1 cellular context compared by ENCODE assay signal in the genomic region with DNA sequence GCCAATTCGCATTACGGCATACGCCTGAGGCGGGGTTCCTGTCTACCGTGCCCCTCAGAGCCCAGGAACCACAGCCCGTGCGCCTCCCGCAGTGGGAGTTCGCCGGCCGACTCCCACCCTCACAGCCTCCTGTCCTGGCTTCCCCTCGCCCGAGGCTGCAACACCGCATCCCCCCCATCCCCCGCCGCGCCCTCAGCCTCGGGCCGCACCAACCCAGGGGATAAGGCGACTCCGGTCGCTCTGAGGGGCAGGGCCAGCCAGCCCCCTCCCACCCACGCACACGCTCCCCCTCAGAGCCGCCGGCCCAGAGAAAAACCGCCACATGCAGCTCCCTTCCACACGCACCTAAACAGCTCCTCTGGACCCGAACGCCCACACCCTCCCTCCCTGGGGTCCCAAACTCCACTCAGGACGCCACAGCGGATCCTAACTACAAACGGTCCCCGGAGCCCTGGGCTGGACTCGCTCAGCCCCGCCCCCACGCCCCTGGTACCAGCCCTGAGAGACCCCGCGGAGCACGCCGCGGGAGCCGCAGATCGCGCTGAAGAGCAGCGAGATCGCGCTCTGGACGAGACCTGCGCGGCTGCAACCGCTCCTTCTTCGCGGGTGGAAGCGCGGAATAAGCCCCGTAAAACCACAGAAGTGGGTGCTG.
TF ChIP-seq lines count a peak whose summit lies in the region.

A gene with protein sequence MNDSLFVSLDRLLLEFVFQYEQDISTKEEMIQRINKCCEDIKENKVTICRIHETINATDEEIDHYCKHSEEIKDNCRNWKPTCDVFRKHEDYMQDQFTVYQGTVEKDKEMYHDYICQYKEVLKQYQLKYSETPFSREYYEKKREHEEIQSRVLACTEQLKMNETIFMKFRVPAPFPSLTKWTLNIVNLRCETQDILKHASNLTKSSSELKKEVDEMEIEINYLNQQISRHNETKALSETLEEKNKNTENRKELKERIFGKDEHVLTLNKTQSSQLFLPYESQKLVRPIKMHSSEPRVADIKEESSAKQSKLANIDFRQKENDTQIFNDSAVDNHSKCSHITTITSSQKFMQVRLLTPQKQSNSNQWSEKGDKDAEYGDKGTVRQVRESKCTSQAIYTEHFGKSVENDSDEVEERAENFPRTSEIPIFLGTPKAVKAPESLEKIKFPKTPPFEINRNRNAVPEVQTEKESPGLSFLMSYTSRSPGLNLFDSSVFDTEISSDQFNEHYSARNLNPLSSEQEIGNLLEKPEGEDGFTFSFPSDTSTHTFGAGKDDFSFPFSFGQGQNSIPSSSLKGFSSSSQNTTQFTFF (minus strand): TSS at position 464 of the 652 bp plus-strand sequence. CDS start 985 bp downstream, outside the sequence.

TF ChIP-seq in HEK293, 187 proteins besides CTCF, POLR2A, EP300 and RAD21 (continued from another document and continues in another):
- TF ChIP-seq ZNF777 (tag by site-specific recombination; IDR thresholded peaks at IDR 0.05; ENCODE audit: borderline replicate concordance) (no peak), ZNF621 (tag by site-specific recombination; IDR thresholded peaks at IDR 0.05) (no peak), ZNF324 (tag by site-specific recombination; IDR thresholded peaks at IDR 0.05) (no peak), ZNF266 (tag by site-specific recombination; IDR thresholded peaks at IDR 0.05; ENCODE audit: low read depth) (no peak), ZBTB48 (tag by site-specific recombination; IDR thresholded peaks at IDR 0.05) (peak; percentile 51; the same call in 1 of the 2 replicates), GLIS1 (tag by site-specific recombination; IDR thresholded peaks at IDR 0.05) (peak; percentile 62), ZNF16 (tag by site-specific recombination; IDR thresholded peaks at IDR 0.05; ENCODE audit: low read depth) (no peak), ZNF791 (tag by site-specific recombination; IDR thresholded peaks at IDR 0.05) (no peak), HOXC10 (CRISPR knock-in tag; IDR thresholded peaks at IDR 0.05) (no peak), ZNF473 (tag by site-specific recombination; IDR thresholded peaks at IDR 0.05) (no peak), ZNF560 (tag by site-specific recombination; IDR thresholded peaks at IDR 0.05; ENCODE audit: borderline replicate concordance) (no peak), ZFHX2 (tag by site-specific recombination; conservative IDR thresholded peaks at IDR 0.05) (peak; percentile 70), ZNF146 (tag by site-specific recombination; IDR thresholded peaks at IDR 0.05) (no peak), HOXD13 (CRISPR knock-in tag; IDR thresholded peaks at IDR 0.05; ENCODE audit: borderline replicate concordance) (no peak), ZSCAN16 (tag by site-specific recombination; IDR thresholded peaks at IDR 0.05) (no peak), ZNF112 (tag by site-specific recombination; IDR thresholded peaks at IDR 0.05) (no peak), KLF8 (tag by site-specific recombination; IDR thresholded peaks at IDR 0.05) (peak; percentile 34; the same call in 1 of the 2 replicates), ZNF747 (tag by site-specific recombination; IDR thresholded peaks at IDR 0.05) (no peak), IKZF3 (tag by site-specific recombination; IDR thresholded peaks at IDR 0.05) (no peak), SP2 (tag by site-specific recombination; IDR thresholded peaks at IDR 0.05) (0 out of 2 replicates have a peak, but pooled peaks have one; percentile 14), ZNF701 (tag by site-specific recombination; IDR thresholded peaks at IDR 0.05) (no peak), ZNF629 (tag by site-specific recombination; IDR thresholded peaks at IDR 0.05) (no peak), ZSCAN30 (tag by site-specific recombination; IDR thresholded peaks at IDR 0.05) (no peak), ZNF19 (tag by site-specific recombination; IDR thresholded peaks at IDR 0.05; ENCODE audit: low read depth) (no peak), ZNF169 (tag by site-specific recombination; IDR thresholded peaks at IDR 0.05) (no peak), ZNF555 (tag by site-specific recombination; conservative IDR thresholded peaks at IDR 0.05) (no peak), ZNF404 (tag by site-specific recombination; IDR thresholded peaks at IDR 0.05) (no peak), ZNF155 (tag by site-specific recombination; IDR thresholded peaks at IDR 0.05) (no peak), ZNF654 (tag by site-specific recombination; IDR thresholded peaks at IDR 0.05; ENCODE audit: low read depth) (no peak), ZNF501 (tag by site-specific recombination; IDR thresholded peaks at IDR 0.05) (no peak), ZNF530 (tag by site-specific recombination; IDR thresholded peaks at IDR 0.05; ENCODE audit: low read depth) (no peak), ZNF184 (tag by site-specific recombination; IDR thresholded peaks at IDR 0.05) (no peak), ZNF140 (tag by site-specific recombination; IDR thresholded peaks at IDR 0.05) (no peak)
- TF ChIP-seq, protein P1, sequence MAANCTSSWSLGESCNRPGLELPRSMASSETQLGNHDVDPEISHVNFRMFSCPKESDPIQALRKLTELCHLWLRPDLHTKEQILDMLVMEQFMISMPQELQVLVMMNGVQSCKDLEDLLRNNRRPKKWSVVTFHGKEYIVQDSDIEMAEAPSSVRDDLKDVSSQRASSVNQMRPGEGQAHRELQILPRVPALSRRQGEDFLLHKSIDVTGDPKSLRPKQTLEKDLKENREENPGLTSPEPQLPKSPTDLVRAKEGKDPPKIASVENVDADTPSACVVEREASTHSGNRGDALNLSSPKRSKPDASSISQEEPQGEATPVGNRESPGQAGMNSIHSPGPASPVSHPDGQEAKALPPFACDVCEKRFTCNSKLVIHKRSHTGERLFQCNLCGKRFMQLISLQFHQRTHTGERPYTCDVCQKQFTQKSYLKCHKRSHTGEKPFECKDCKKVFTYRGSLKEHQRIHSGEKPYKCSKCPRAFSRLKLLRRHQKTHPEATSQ (tag by site-specific recombination; IDR thresholded peaks at IDR 0.05): no peak
- TF ChIP-seq, protein P2, sequence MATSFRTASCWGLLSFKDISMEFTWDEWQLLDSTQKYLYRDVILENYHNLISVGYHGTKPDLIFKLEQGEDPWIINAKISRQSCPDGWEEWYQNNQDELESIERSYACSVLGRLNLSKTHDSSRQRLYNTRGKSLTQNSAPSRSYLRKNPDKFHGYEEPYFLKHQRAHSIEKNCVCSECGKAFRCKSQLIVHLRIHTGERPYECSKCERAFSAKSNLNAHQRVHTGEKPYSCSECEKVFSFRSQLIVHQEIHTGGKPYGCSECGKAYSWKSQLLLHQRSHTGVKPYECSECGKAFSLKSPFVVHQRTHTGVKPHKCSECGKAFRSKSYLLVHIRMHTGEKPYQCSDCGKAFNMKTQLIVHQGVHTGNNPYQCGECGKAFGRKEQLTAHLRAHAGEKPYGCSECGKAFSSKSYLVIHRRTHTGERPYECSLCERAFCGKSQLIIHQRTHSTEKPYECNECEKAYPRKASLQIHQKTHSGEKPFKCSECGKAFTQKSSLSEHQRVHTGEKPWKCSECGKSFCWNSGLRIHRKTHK (tag by site-specific recombination; IDR thresholded peaks at IDR 0.05): no peak
- TF ChIP-seq, protein P3, sequence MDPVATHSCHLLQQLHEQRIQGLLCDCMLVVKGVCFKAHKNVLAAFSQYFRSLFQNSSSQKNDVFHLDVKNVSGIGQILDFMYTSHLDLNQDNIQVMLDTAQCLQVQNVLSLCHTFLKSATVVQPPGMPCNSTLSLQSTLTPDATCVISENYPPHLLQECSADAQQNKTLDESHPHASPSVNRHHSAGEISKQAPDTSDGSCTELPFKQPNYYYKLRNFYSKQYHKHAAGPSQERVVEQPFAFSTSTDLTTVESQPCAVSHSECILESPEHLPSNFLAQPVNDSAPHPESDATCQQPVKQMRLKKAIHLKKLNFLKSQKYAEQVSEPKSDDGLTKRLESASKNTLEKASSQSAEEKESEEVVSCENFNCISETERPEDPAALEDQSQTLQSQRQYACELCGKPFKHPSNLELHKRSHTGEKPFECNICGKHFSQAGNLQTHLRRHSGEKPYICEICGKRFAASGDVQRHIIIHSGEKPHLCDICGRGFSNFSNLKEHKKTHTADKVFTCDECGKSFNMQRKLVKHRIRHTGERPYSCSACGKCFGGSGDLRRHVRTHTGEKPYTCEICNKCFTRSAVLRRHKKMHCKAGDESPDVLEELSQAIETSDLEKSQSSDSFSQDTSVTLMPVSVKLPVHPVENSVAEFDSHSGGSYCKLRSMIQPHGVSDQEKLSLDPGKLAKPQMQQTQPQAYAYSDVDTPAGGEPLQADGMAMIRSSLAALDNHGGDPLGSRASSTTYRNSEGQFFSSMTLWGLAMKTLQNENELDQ (tag by site-specific recombination; IDR thresholded peaks at IDR 0.05; ENCODE audit: low read depth): no peak
- TF ChIP-seq, protein P4, sequence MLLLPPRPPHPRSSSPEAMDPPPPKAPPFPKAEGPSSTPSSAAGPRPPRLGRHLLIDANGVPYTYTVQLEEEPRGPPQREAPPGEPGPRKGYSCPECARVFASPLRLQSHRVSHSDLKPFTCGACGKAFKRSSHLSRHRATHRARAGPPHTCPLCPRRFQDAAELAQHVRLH (tag by site-specific recombination; IDR thresholded peaks at IDR 0.05): no peak
- TF ChIP-seq, protein P5, sequence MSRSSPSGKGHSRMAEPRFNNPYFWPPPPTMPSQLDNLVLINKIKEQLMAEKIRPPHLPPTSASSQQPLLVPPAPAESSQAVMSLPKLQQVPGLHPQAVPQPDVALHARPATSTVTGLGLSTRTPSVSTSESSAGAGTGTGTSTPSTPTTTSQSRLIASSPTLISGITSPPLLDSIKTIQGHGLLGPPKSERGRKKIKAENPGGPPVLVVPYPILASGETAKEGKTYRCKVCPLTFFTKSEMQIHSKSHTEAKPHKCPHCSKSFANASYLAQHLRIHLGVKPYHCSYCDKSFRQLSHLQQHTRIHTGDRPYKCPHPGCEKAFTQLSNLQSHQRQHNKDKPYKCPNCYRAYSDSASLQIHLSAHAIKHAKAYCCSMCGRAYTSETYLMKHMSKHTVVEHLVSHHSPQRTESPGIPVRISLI (tag by site-specific recombination; IDR thresholded peaks at IDR 0.05): no peak
- TF ChIP-seq, protein P6, sequence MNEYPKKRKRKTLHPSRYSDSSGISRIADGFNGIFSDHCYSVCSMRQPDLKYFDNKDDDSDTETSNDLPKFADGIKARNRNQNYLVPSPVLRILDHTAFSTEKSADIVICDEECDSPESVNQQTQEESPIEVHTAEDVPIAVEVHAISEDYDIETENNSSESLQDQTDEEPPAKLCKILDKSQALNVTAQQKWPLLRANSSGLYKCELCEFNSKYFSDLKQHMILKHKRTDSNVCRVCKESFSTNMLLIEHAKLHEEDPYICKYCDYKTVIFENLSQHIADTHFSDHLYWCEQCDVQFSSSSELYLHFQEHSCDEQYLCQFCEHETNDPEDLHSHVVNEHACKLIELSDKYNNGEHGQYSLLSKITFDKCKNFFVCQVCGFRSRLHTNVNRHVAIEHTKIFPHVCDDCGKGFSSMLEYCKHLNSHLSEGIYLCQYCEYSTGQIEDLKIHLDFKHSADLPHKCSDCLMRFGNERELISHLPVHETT (tag by site-specific recombination; IDR thresholded peaks at IDR 0.05): no peak
- TF ChIP-seq, protein P7, sequence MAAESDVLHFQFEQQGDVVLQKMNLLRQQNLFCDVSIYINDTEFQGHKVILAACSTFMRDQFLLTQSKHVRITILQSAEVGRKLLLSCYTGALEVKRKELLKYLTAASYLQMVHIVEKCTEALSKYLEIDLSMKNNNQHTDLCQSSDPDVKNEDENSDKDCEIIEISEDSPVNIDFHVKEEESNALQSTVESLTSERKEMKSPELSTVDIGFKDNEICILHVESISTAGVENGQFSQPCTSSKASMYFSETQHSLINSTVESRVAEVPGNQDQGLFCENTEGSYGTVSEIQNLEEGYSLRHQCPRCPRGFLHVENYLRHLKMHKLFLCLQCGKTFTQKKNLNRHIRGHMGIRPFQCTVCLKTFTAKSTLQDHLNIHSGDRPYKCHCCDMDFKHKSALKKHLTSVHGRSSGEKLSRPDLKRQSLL (tag by site-specific recombination; IDR thresholded peaks at IDR 0.05): no peak
- TF ChIP-seq, protein P8, sequence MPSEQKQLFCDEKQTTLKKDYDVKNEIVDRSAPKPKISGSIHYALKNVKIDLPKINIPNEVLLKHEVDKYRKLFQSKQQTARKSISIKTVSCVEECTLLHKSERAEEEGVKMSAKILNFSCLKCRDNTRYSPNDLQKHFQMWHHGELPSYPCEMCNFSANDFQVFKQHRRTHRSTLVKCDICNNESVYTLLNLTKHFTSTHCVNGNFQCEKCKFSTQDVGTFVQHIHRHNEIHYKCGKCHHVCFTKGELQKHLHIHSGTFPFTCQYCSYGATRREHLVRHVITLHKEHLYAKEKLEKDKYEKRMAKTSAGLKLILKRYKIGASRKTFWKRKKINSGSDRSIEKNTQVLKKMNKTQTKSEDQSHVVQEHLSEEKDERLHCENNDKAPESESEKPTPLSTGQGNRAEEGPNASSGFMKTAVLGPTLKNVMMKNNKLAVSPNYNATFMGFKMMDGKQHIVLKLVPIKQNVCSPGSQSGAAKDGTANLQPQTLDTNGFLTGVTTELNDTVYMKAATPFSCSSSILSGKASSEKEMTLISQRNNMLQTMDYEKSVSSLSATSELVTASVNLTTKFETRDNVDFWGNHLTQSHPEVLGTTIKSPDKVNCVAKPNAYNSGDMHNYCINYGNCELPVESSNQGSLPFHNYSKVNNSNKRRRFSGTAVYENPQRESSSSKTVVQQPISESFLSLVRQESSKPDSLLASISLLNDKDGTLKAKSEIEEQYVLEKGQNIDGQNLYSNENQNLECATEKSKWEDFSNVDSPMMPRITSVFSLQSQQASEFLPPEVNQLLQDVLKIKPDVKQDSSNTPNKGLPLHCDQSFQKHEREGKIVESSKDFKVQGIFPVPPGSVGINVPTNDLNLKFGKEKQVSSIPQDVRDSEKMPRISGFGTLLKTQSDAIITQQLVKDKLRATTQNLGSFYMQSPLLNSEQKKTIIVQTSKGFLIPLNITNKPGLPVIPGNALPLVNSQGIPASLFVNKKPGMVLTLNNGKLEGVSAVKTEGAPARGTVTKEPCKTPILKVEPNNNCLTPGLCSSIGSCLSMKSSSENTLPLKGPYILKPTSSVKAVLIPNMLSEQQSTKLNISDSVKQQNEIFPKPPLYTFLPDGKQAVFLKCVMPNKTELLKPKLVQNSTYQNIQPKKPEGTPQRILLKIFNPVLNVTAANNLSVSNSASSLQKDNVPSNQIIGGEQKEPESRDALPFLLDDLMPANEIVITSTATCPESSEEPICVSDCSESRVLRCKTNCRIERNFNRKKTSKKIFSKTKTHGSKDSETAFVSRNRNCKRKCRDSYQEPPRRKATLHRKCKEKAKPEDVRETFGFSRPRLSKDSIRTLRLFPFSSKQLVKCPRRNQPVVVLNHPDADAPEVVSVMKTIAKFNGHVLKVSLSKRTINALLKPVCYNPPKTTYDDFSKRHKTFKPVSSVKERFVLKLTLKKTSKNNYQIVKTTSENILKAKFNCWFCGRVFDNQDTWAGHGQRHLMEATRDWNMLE (tag by site-specific recombination; conservative IDR thresholded peaks at IDR 0.05; ENCODE audit: low read depth): 0 out of 2 replicates have a peak, but pooled peaks have one; percentile 22
- TF ChIP-seq, protein P9, sequence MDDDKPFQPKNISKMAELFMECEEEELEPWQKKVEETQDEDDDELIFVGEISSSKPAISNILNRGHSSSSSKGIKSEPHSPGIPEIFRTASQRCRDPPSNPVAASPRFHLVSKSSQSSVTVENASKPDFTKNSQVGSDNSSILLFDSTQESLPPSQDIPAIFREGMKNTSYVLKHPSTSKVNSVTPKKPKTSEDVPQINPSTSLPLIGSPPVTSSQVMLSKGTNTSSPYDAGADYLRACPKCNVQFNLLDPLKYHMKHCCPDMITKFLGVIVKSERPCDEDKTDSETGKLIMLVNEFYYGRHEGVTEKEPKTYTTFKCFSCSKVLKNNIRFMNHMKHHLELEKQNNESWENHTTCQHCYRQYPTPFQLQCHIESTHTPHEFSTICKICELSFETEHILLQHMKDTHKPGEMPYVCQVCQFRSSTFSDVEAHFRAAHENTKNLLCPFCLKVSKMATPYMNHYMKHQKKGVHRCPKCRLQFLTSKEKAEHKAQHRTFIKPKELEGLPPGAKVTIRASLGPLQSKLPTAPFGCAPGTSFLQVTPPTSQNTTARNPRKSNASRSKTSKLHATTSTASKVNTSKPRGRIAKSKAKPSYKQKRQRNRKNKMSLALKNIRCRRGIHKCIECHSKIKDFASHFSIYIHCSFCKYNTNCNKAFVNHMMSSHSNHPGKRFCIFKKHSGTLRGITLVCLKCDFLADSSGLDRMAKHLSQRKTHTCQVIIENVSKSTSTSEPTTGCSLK (tag by site-specific recombination; IDR thresholded peaks at IDR 0.05): no peak
